19 cellular contexts compared by ENCODE assay signal in the genomic region with DNA sequence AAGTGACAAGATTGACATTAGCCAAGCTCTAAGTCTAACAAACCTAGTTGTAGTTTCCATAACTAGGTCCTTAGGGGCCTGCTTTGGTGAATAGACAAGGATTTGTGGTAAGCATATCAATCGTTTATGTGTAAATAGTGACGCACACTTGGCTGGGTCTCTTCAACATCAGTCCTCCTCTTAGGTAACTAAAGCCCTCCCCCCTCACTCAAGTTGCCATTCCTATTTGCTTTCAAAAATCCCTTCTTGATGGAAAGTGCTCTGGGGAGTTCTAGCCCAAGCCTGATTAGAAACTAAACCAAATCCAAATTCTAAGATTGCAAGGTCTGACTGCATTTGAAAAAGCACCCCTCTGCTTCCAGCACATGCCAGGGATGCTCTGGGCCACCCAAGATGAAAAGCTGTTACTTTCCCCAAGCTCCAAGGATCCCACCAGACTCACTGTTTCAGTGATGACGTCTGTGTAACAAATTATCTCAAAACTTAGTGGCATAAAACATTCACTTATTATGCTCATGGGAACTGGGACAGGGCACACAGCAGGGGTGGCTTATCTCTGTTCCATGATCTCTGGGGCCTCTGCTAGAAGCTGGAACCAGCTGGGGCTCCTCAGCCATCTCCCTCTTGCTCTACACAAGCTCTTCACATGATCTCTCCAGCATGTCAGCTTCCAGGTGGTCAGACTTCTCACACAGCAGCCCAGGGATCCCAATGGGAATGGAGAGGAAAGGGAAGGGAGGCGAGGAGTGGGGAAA.
DNase-seq lines count a peak whose midpoint lies in the region; TF ChIP-seq lines count a peak whose summit lies in the region.
"Had no signal": no experiment of that assay in that cellular context is flagged by ENCODE, and none has a peak within 500 bp of the region (broad histone marks: within the 10 kb centered on the region; RNA-seq: fewer than 3 reads in every experiment).

No MANE protein-coding gene starts in this region.

- POLR2A ChIA-PET in HEK293 (lab: Yijun Ruan, JAX), result interaction anchor here (0.6 kb wide), 1 partner anchor 190 kb away, joined by 3 read pairs; no protein-coding TSS in a partner anchor
- POLR2A ChIA-PET in activated CD4-positive, alpha-beta memory T cell treated with anti-CD3 and anti-CD28 coated beads for 36 hours (lab: Charles Lee), result no interaction called here

- H3K4me3 ChIP-seq in HEK293 (ENCODE audit: low read depth, low read length), result no peak overlapping the region
- H3K4me3 ChIP-seq in transverse colon, result no peak overlapping the region
- H3K4me3 ChIP-seq: MG63 had no signal

- TF ChIP-seq POLR2A in transverse colon (IDR thresholded peaks at IDR 0.05), result no peak

- peak; percentile 29 for DNase-seq in NCI-H1436 (lab: John Stamatoyannopoulos, UW)
- DNase-seq in NCI-H1436 treated with DMSO at 0.1 percent for 48 hours (lab: John Stamatoyannopoulos, UW), result no peak
- no peak for DNase-seq in activated T-helper 1 cell treated with anti-CD3 and anti-CD28 coated beads, Interleukin-12 subunit alpha, Interleukin-12 subunit beta, Interleukin-2, Interleukin-4 antibody, amounts not matched to agents 30 ng/mL and 10 ng/mL and 1 ng/mL, durations not matched to agents 14 hours and 24 hours and 36 hours (ENCODE audit: low spot score)
- DNase-seq in retina, result peak; percentile 66
- DNase-seq in transverse colon, result no peak
- DNase-seq in midbrain (lab: John Stamatoyannopoulos, UW), result no peak
- DNase-seq in activated CD4-positive, alpha-beta memory T cell treated with anti-CD3 and anti-CD28 coated beads for 36 hours, result no peak
- DNase-seq: CD8-positive, alpha-beta memory T cell; DND-41; GF-D8; H9; Karpas-422; MG63; NCI-H1105 treated with DMSO at 0.1 percent for 48 hours; NCI-H187 treated with DMSO at 0.1 percent for 48 hours; NCI-H510A; NCI-H774 had no signal

- H3K27ac ChIP-seq in HEK293 (ENCODE audit: extremely low read depth, low read depth, low read length) (peak overlapping the region; percentile 88), transverse colon (no peak overlapping the region)
- H3K27ac ChIP-seq: 22Rv1 had no signal

- intact Hi-C loops in activated T-helper 1 cell treated with anti-CD3 and anti-CD28 coated beads, Interleukin-12 subunit alpha, Interleukin-12 subunit beta, Interleukin-2, Interleukin-4 antibody, amounts not matched to agents 30 ng/mL and 10 ng/mL and 1 ng/mL, durations not matched to agents 14 hours and 24 hours and 36 hours (cut with micrococcal nuclease), result no loop called here
- intact Hi-C loops in transverse colon (cut with DNase I; ENCODE audit: low total_unique reads), result no loop called here
- intact Hi-C loops in activated CD4-positive, alpha-beta memory T cell treated with anti-CD3 and anti-CD28 coated beads for 36 hours (cut with micrococcal nuclease), result no loop called here

- H3K36me3 Mint-ChIP-seq in activated T-helper 1 cell treated with anti-CD3 and anti-CD28 coated beads, Interleukin-12 subunit alpha, Interleukin-12 subunit beta, Interleukin-2, Interleukin-4 antibody, amounts not matched to agents 30 ng/mL and 10 ng/mL and 1 ng/mL, durations not matched to agents 14 hours and 24 hours and 36 hours (ENCODE audit: low read depth), result no peaks in the 10 kb centered on the region
- H3K36me3 Mint-ChIP-seq in activated CD4-positive, alpha-beta memory T cell treated with anti-CD3 and anti-CD28 coated beads for 36 hours, result no peaks in the 10 kb centered on the region
- H3K36me3 Mint-ChIP-seq: CD8-positive, alpha-beta memory T cell had no signal

- CTCF ChIA-PET in HEK293 (lab: Yijun Ruan, JAX), result interaction anchor here (0.7 to 1.3 kb wide), 3 partner anchors 33 to 58 kb away, joined by 3 to 4 read pairs (median 4); no protein-coding TSS in a partner anchor
- CTCF ChIA-PET in activated CD4-positive, alpha-beta memory T cell treated with anti-CD3 and anti-CD28 coated beads for 36 hours (lab: Charles Lee), result no interaction called here

- in situ Hi-C loops in transverse colon (cut with MboI; ENCODE audit: low pct_ligation_motif_present in 1 of 4, low pct_unique_long_range_greater_than_20kb in 1 of 4, low sequenced_read_pairs in 3 of 4), result no loop called here

- H3K27ac Mint-ChIP-seq in activated T-helper 1 cell treated with anti-CD3 and anti-CD28 coated beads, Interleukin-12 subunit alpha, Interleukin-12 subunit beta, Interleukin-2, Interleukin-4 antibody, amounts not matched to agents 30 ng/mL and 10 ng/mL and 1 ng/mL, durations not matched to agents 14 hours and 24 hours and 36 hours, result peak overlapping the region; percentile 24
- H3K27ac Mint-ChIP-seq in activated CD4-positive, alpha-beta memory T cell treated with anti-CD3 and anti-CD28 coated beads for 36 hours, result no peak overlapping the region
- H3K27ac Mint-ChIP-seq: CD8-positive, alpha-beta memory T cell; H9 had no signal

- no peaks in the 10 kb centered on the region for H3K4me1 Mint-ChIP-seq in activated T-helper 1 cell treated with anti-CD3 and anti-CD28 coated beads, Interleukin-12 subunit alpha, Interleukin-12 subunit beta, Interleukin-2, Interleukin-4 antibody, amounts not matched to agents 30 ng/mL and 10 ng/mL and 1 ng/mL, durations not matched to agents 14 hours and 24 hours and 36 hours (ENCODE audit: low read depth)
- no peaks in the 10 kb centered on the region for H3K4me1 Mint-ChIP-seq in activated CD4-positive, alpha-beta memory T cell treated with anti-CD3 and anti-CD28 coated beads for 36 hours (ENCODE audit: low read depth)
- H3K4me1 Mint-ChIP-seq: CD8-positive, alpha-beta memory T cell had no signal

- 42 to 58% methylated on average over 2 to 4 of the region's 4 CpGs for WGBS in transverse colon (ENCODE audit: low coverage in 1 of 2), 2 donors

- H3K9me3 ChIP-seq in HEK293 (ENCODE audit: control insufficient read depth, insufficient read depth, low read depth, low read length) (no peaks in the 10 kb centered on the region), transverse colon (no peaks in the 10 kb centered on the region)
- H3K9me3 ChIP-seq: MG63 had no signal

- H3K4me1 ChIP-seq in HEK293 (ENCODE audit: control insufficient read depth, insufficient read depth, low read length), result peaks cover 36% of the 10 kb centered on the region
- peaks cover 0 to 4% (median 0%) of the 10 kb centered on the region in 4 donors for H3K4me1 ChIP-seq in transverse colon

- H3K9me3 Mint-ChIP-seq in activated T-helper 1 cell treated with anti-CD3 and anti-CD28 coated beads, Interleukin-12 subunit alpha, Interleukin-12 subunit beta, Interleukin-2, Interleukin-4 antibody, amounts not matched to agents 30 ng/mL and 10 ng/mL and 1 ng/mL, durations not matched to agents 14 hours and 24 hours and 36 hours, result no peaks in the 10 kb centered on the region
- no peaks in the 10 kb centered on the region for H3K9me3 Mint-ChIP-seq in activated CD4-positive, alpha-beta memory T cell treated with anti-CD3 and anti-CD28 coated beads for 36 hours
- H3K9me3 Mint-ChIP-seq: H9 had no signal

- H3K27me3 Mint-ChIP-seq in activated T-helper 1 cell treated with anti-CD3 and anti-CD28 coated beads, Interleukin-12 subunit alpha, Interleukin-12 subunit beta, Interleukin-2, Interleukin-4 antibody, amounts not matched to agents 30 ng/mL and 10 ng/mL and 1 ng/mL, durations not matched to agents 14 hours and 24 hours and 36 hours (ENCODE audit: insufficient read depth), result peaks cover 38% of the 10 kb centered on the region
- H3K27me3 Mint-ChIP-seq in activated CD4-positive, alpha-beta memory T cell treated with anti-CD3 and anti-CD28 coated beads for 36 hours, result peaks cover 48% of the 10 kb centered on the region

- TF ChIP-seq EP300 in transverse colon (IDR thresholded peaks at IDR 0.05; ENCODE audit: low read depth), result no peak

- no peak overlapping the region for H3K4me3 Mint-ChIP-seq in activated T-helper 1 cell treated with anti-CD3 and anti-CD28 coated beads, Interleukin-12 subunit alpha, Interleukin-12 subunit beta, Interleukin-2, Interleukin-4 antibody, amounts not matched to agents 30 ng/mL and 10 ng/mL and 1 ng/mL, durations not matched to agents 14 hours and 24 hours and 36 hours
- no peak overlapping the region for H3K4me3 Mint-ChIP-seq in activated CD4-positive, alpha-beta memory T cell treated with anti-CD3 and anti-CD28 coated beads for 36 hours
- H3K4me3 Mint-ChIP-seq: CD8-positive, alpha-beta memory T cell; H9 had no signal

- H3K36me3 ChIP-seq in HEK293 (ENCODE audit: control insufficient read depth in 2 of 2, insufficient read depth in 1 of 2, low read length in 2 of 2), result no peaks in the 10 kb centered on the region
- H3K36me3 ChIP-seq in transverse colon, result no peaks in the 10 kb centered on the region
- H3K36me3 ChIP-seq: MG63 had no signal

- H3K27me3 ChIP-seq in transverse colon, result peaks cover 97% of the 10 kb centered on the region

- TF ChIP-seq CTCF in HEK293 (tag by site-specific recombination; IDR thresholded peaks at IDR 0.05) (no peak), transverse colon (IDR thresholded peaks at IDR 0.05) (no peak)

TF ChIP-seq in HEK293, 187 proteins besides CTCF, POLR2A, EP300 and RAD21 (continues in another document):
- no peak for TF ChIP-seq ZNF624 (tag by site-specific recombination; IDR thresholded peaks at IDR 0.05)
- TF ChIP-seq, protein P1, sequence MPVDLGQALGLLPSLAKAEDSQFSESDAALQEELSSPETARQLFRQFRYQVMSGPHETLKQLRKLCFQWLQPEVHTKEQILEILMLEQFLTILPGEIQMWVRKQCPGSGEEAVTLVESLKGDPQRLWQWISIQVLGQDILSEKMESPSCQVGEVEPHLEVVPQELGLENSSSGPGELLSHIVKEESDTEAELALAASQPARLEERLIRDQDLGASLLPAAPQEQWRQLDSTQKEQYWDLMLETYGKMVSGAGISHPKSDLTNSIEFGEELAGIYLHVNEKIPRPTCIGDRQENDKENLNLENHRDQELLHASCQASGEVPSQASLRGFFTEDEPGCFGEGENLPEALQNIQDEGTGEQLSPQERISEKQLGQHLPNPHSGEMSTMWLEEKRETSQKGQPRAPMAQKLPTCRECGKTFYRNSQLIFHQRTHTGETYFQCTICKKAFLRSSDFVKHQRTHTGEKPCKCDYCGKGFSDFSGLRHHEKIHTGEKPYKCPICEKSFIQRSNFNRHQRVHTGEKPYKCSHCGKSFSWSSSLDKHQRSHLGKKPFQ (tag by site-specific recombination; IDR thresholded peaks at IDR 0.05), result peak; percentile 85
- no peak for TF ChIP-seq ZNF548 (tag by site-specific recombination; IDR thresholded peaks at IDR 0.05)
- 0 out of 2 replicates have a peak, but pooled peaks have one; percentile 22 for TF ChIP-seq ZNF404 (tag by site-specific recombination; IDR thresholded peaks at IDR 0.05)
- TF ChIP-seq, protein P2, sequence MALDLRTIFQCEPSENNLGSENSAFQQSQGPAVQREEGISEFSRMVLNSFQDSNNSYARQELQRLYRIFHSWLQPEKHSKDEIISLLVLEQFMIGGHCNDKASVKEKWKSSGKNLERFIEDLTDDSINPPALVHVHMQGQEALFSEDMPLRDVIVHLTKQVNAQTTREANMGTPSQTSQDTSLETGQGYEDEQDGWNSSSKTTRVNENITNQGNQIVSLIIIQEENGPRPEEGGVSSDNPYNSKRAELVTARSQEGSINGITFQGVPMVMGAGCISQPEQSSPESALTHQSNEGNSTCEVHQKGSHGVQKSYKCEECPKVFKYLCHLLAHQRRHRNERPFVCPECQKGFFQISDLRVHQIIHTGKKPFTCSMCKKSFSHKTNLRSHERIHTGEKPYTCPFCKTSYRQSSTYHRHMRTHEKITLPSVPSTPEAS (tag by site-specific recombination; IDR thresholded peaks at IDR 0.05), result no peak; the same call in none of the 2 replicates
- no peak for TF ChIP-seq ZNF571 (tag by site-specific recombination; IDR thresholded peaks at IDR 0.05)

Comparison
In these comparisons a context has a peak if more than half of its experiments do, and no peak if none do; other contexts are left out.
1. DNase-seq: peak in NCI-H1436 (single experiment) and retina (single experiment); none in NCI-H1436 treated with DMSO at 0.1 percent for 48 hours (single experiment), activated T-helper 1 cell treated with anti-CD3 and anti-CD28 coated beads, Interleukin-12 subunit alpha, Interleukin-12 subunit beta, Interleukin-2, Interleukin-4 antibody, amounts not matched to agents 30 ng/mL and 10 ng/mL and 1 ng/mL, durations not matched to agents 14 hours and 24 hours and 36 hours (single experiment), transverse colon (single experiment), midbrain (single experiment) and activated CD4-positive, alpha-beta memory T cell treated with anti-CD3 and anti-CD28 coated beads for 36 hours (single experiment).